In genomic region chr2:119402645-119403560, GRCh38 we compare ENCODE assay signal across 16 cellular contexts. TPM values are rescaled to one million over a fixed set of nuclear protein-coding genes. Genes with fewer than 3 reads are reported as not detected.
DNase-seq lines count a peak whose midpoint lies in the region; ATAC-seq and TF ChIP-seq lines count a peak whose summit lies in the region.
"Had no signal": no experiment of that assay in that cellular context is flagged by ENCODE, and none has a peak within 500 bp of the region (broad histone marks: within the 10 kb centered on the region; RNA-seq: fewer than 3 reads in every experiment).

No MANE protein-coding gene starts in this region.

- no peak for ATAC-seq in HG03442 (IDR thresholded peaks at IDR 0.05; ENCODE audit: unreplicated experiment)

- no peak overlapping the region for H3K4me2 ChIP-seq in OCI-LY3 (ENCODE audit: low read length)
- no peak overlapping the region for H3K4me2 ChIP-seq in neuronal stem cell (ENCODE audit: insufficient read depth, low read length, poor library complexity, severe bottlenecking)

- no peak overlapping the region for H2BK120ac ChIP-seq in neuronal stem cell (ENCODE audit: low read depth, low read length)

- H3K23ac ChIP-seq in neuronal stem cell (ENCODE audit: low read depth, low read length, poor library complexity) = no peak overlapping the region

- H3K36me3 ChIP-seq in OCI-LY3 (replicated peaks; ENCODE audit: low read depth, low read length) (no peaks in the 10 kb centered on the region), neuronal stem cell (replicated peaks in 1 of 2; ENCODE audit: control insufficient read depth in 2 of 2, insufficient read depth in 2 of 2, low read length in 2 of 2) (no peaks in the 10 kb centered on the region)
- H3K36me3 ChIP-seq: WERI-Rb-1 had no signal

- no peaks in the 10 kb centered on the region for H4K20me1 ChIP-seq in OCI-LY3 (ENCODE audit: insufficient read depth, low read length)

- intact Hi-C loops in cardiac septum (cut with DNase I) = loop anchor here (2.0 kb wide), 1 partner anchor 90 kb away; no protein-coding TSS in a partner anchor
- intact Hi-C loops in posterior cingulate gyrus (cut with DNase I) = loop anchor here (10.0 kb wide), 1 partner anchor 242 kb away; no protein-coding TSS in a partner anchor

- peak overlapping the region; percentile 60; the same call in 1 of the 2 replicates for H2AFZ ChIP-seq in OCI-LY3 (ENCODE audit: low read depth, low read length)
- no peak overlapping the region for H2AFZ ChIP-seq in neuronal stem cell (ENCODE audit: low read length)

- H4K91ac ChIP-seq in neuronal stem cell (ENCODE audit: low read depth, low read length, poor library complexity) = no peak overlapping the region

- H3K14ac ChIP-seq in neuronal stem cell (ENCODE audit: low read length) = no peak overlapping the region

- peaks cover 5% of the 10 kb centered on the region; the same call in 1 of the 2 replicates for H3K4me1 ChIP-seq in OCI-LY3 (ENCODE audit: low read length)
- peaks cover 0 to 2% of the 10 kb centered on the region in 2 donors for H3K4me1 ChIP-seq in neuronal stem cell (ENCODE audit: control insufficient read depth in 2 of 2, insufficient read depth in 1 of 2, low read depth in 1 of 2, low read length in 2 of 2)

- no peak overlapping the region for H4K8ac ChIP-seq in neuronal stem cell (ENCODE audit: low read depth, low read length)

- H3K27ac ChIP-seq in OCI-LY3 (ENCODE audit: low read length) (no peak overlapping the region), neuronal stem cell (replicated peaks; ENCODE audit: low read length) (no peak overlapping the region)
- H3K27ac ChIP-seq: epithelial cell of prostate, WERI-Rb-1 had no signal

- no peak overlapping the region for H2AK5ac ChIP-seq in neuronal stem cell (ENCODE audit: low read depth, low read length)

- H2BK12ac ChIP-seq in neuronal stem cell (ENCODE audit: low read length) = no peak overlapping the region

- no peak overlapping the region for H2BK15ac ChIP-seq in neuronal stem cell (ENCODE audit: low read length)

- H3K9ac ChIP-seq in OCI-LY3 (ENCODE audit: low read length) (no peak overlapping the region), neuronal stem cell (ENCODE audit: low read depth, low read length, poor library complexity) (peak overlapping the region; percentile 7)

- H3K79me1 ChIP-seq in neuronal stem cell (ENCODE audit: low read depth, low read length) = peaks cover 4% of the 10 kb centered on the region

- H3K9me3 ChIP-seq in OCI-LY3 (ENCODE audit: insufficient read depth, low read length) = no peaks in the 10 kb centered on the region
- H3K9me3 ChIP-seq in neuronal stem cell (replicated peaks in 1 of 2; ENCODE audit: control insufficient read depth in 2 of 2, insufficient read depth in 1 of 2, low read depth in 1 of 2, low read length in 2 of 2) = peaks cover 0 to 2% of the 10 kb centered on the region in 2 donors

- no peak for TF ChIP-seq CTCF in OCI-LY3 (IDR thresholded peaks at IDR 0.05; ENCODE audit: low read depth, low read length)

- no peak overlapping the region for H3K4ac ChIP-seq in neuronal stem cell (ENCODE audit: low read length)

- H3K4me3 ChIP-seq in OCI-LY3 (ENCODE audit: low read length) (no peak overlapping the region), neuronal stem cell (ENCODE audit: low read length in 2 of 2) (no peak overlapping the region)

- H2BK5ac ChIP-seq in neuronal stem cell (ENCODE audit: low read length) = no peak overlapping the region

- no peak overlapping the region for H3K18ac ChIP-seq in neuronal stem cell (ENCODE audit: low read length)

- H3K27me3 ChIP-seq in OCI-LY3 (ENCODE audit: low read depth, low read length) = 0 out of 2 replicates have a peak, but pooled peaks cover 3% of the 10 kb centered on the region
- peaks cover 0 to 5% (median 0%) of the 10 kb centered on the region in 3 experiments for H3K27me3 ChIP-seq in neuronal stem cell (ENCODE audit: control insufficient read depth in 3 of 3, insufficient read depth in 3 of 3, low read depth in 1 of 3, low read length in 3 of 3)

- no CpG with 5 or more reads among the region's 10 CpGs for WGBS in neuronal stem cell (ENCODE audit: extremely low coverage in 2 of 2, insufficient read length in 2 of 2, insufficient replicate concordance in 1 of 2), 2 donors

- H3K79me2 ChIP-seq in OCI-LY3 (ENCODE audit: low read length) = no peaks in the 10 kb centered on the region

- DNase-seq in GF-D8 (lab: John Stamatoyannopoulos, UW) = peak; percentile 76
- DNase-seq in cardiac septum (ENCODE audit: low spot score) = peak; percentile 79
- DNase-seq in neuronal stem cell (ENCODE audit: low spot score) = no peak
- DNase-seq in posterior cingulate gyrus = no peak
- DNase-seq in stimulated activated naive CD4-positive, alpha-beta T cell (lab: John Stamatoyannopoulos, UW) = no peak
- no peak for DNase-seq in COLO829 (ENCODE audit: low spot score)
- DNase-seq: activated naive CD8-positive, alpha-beta T cell treated with anti-CD3 and anti-CD28 coated beads for 36 hours; cerebellar nuclear complex; NCI-H1092; NCI-H345; SHP77 treated with DMSO at 0.1 percent for 48 hours; stimulated activated CD4-positive, alpha-beta T cell treated with anti-CD3 and anti-CD28 coated beads, Interleukin-4, amount 100 ng/mL, for 1 hour; WERI-Rb-1 had no signal

RNA-seq across cellular contexts. Expression of gene TMEM37, which starts 28.8 kb away (rescaled TPM):
- 1.5 TPM for total RNA-seq in cardiac septum
- polyA plus RNA-seq in neuronal stem cell (2013, experiment 1 of 2) = 0.71 TPM
- polyA plus RNA-seq in neuronal stem cell (2013, experiment 2 of 2) = 0.58 TPM
- total RNA-seq: activated naive CD8-positive, alpha-beta T cell treated with anti-CD3 and anti-CD28 coated beads for 36 hours had no signal

RNA-seq across cellular contexts. Expression of gene DBI, which starts 36.1 kb away (rescaled TPM):
- 251 TPM for total RNA-seq in cardiac septum
- polyA plus RNA-seq in neuronal stem cell (2013, experiment 1 of 2) = 678 TPM
- polyA plus RNA-seq in neuronal stem cell (2013, experiment 2 of 2) = 678 TPM

RNA-seq across cellular contexts. Expression of gene C2orf76, which starts 36.3 kb away (rescaled TPM):
- total RNA-seq in cardiac septum = 11.7 TPM
- polyA plus RNA-seq in neuronal stem cell (2013, experiment 1 of 2) = 20.8 TPM
- 21.6 TPM for polyA plus RNA-seq in neuronal stem cell (2013, experiment 2 of 2)

Comparison
In these comparisons a context has a peak if more than half of its experiments do, and no peak if none do; other contexts are left out.
1. DNase-seq: peak in GF-D8 (single experiment) and cardiac septum (single experiment); none in neuronal stem cell (single experiment), posterior cingulate gyrus (0 of 10), stimulated activated naive CD4-positive, alpha-beta T cell (0 of 6) and COLO829 (single experiment).